Comparison of ENCODE assay signal across 1 cellular context in genomic region chr2:70087703-70088507, GRCh38.
A peak's percentile ranks its signal among the peaks of the same experiment; 100 is the strongest.
TF ChIP-seq lines count a peak whose summit lies in the region.

No MANE protein-coding gene starts in this region.

TF ChIP-seq in H1, 55 proteins besides CTCF, POLR2A, EP300 and RAD21 (continued from another document):
- TF ChIP-seq CHD7 (IDR thresholded peaks at IDR 0.05; ENCODE audit: insufficient replicate concordance, low read length) = peak; percentile 6
- TF ChIP-seq CBX5 (IDR thresholded peaks at IDR 0.05; ENCODE audit: low read depth, low read length) = no peak
- TF ChIP-seq PHF8 (conservative IDR thresholded peaks at IDR 0.05; ENCODE audit: low read depth, low read length) = 0 out of 2 replicates have a peak, but pooled peaks have one; percentile 2
- no peak; the same call in 1 of the 2 replicates for TF ChIP-seq SP1 (IDR thresholded peaks at IDR 0.05; ENCODE audit: low read depth, low read length)
- no peak for TF ChIP-seq TCF12 (IDR thresholded peaks at IDR 0.05; ENCODE audit: low read depth, low read length)
- no peak for TF ChIP-seq KDM1A (IDR thresholded peaks at IDR 0.05; ENCODE audit: borderline replicate concordance, low read length)
- TF ChIP-seq FOSL1 (IDR thresholded peaks at IDR 0.05; ENCODE audit: insufficient read depth, low read depth, low read length) = no peak
- TF ChIP-seq TAF1 (IDR thresholded peaks at IDR 0.05; ENCODE audit: low read depth, low read length) = peak; percentile 71
- TF ChIP-seq SIX5 (IDR thresholded peaks at IDR 0.05; ENCODE audit: low read depth, low read length) = no peak
- TF ChIP-seq TBP (IDR thresholded peaks at IDR 0.05; ENCODE audit: low read depth, low read length) = peak; percentile 5; the same call in 1 of the 2 replicates
- peak; percentile 79 for TF ChIP-seq TAF7 (optimal IDR thresholded peaks at IDR 0.05; ENCODE audit: borderline replicate concordance, low read depth, low read length)
- no peak for TF ChIP-seq ZNF274 (IDR thresholded peaks at IDR 0.05; ENCODE audit: borderline replicate concordance, extremely low read depth, low read length)
- TF ChIP-seq BACH1 (IDR thresholded peaks at IDR 0.05; ENCODE audit: low read length) = peak; percentile 75; the same call in 1 of the 2 replicates
- no peak for TF ChIP-seq CTBP2 (IDR thresholded peaks at IDR 0.05; ENCODE audit: borderline replicate concordance, insufficient read depth, insufficient read length, low read length)
- TF ChIP-seq POLR2AphosphoS5 (IDR thresholded peaks at IDR 0.05; ENCODE audit: low read depth, low read length) = peak; percentile 93; the same call in 1 of the 2 replicates
- peak in 1 of 2 experiments; percentile 85; a peak in 2 of 4 replicates for TF ChIP-seq HDAC2 (IDR thresholded peaks at IDR 0.05; ENCODE audit: borderline replicate concordance in 1 of 2, low read depth in 2 of 2, low read length in 2 of 2)
